In genomic region chr17:58492238-58493121, GRCh38 we compare ENCODE assay signal across 22 cellular contexts.
A peak's percentile ranks its signal among the peaks of the same experiment; 100 is the strongest.
DNase-seq lines count a peak whose midpoint lies in the region; ATAC-seq and TF ChIP-seq lines count a peak whose summit lies in the region.
"Had no signal": no experiment of that assay in that cellular context is flagged by ENCODE, and none has a peak within 500 bp of the region (broad histone marks: within the 10 kb centered on the region; RNA-seq: fewer than 3 reads in every experiment).

No MANE protein-coding gene starts in this region.

- DNase-seq in activated naive CD4-positive, alpha-beta T cell (lab: John Stamatoyannopoulos, UW): no peak
- peak; percentile 26 for DNase-seq in T-helper 2 cell treated with Interferon-gamma antibody and Interleukin-4, amounts not matched to agents 5 μg/mL and 100 μg/mL, for 36 hours (ENCODE audit: low spot score)
- DNase-seq in brain microvascular endothelial cell: peak; percentile 24
- no peak for DNase-seq in stimulated activated naive CD8-positive, alpha-beta T cell treated with anti-CD3 and anti-CD28 coated beads, Interleukin-15, Interleukin-2, amounts not matched to agents 100 U/mL and 50 U/mL, for 24 hours
- DNase-seq in NOMO-1 treated with DMSO at 0.1 percent for 48 hours (lab: John Stamatoyannopoulos, UW; ENCODE audit: unreplicated experiment): no peak
- no peak for DNase-seq in DMS153 treated with DMSO at 0.1 percent for 48 hours (lab: John Stamatoyannopoulos, UW; ENCODE audit: unreplicated experiment)
- DNase-seq: amniotic stem cell, caudate nucleus, COR-L47, H7, head of caudate nucleus, lower lobe of right lung, NCI-H1092 treated with DMSO at 0.1 percent for 48 hours, NCI-H2107, NCI-H524, nucleus accumbens, Right ventricle myocardium superior had no signal

- peak overlapping the region; percentile 59 for H3K27ac Mint-ChIP-seq in activated naive CD4-positive, alpha-beta T cell treated with anti-CD3 and anti-CD28 coated beads, Interleukin-2, amount 50 U/mL, for 24 hours
- peak overlapping the region; percentile 22 for H3K27ac Mint-ChIP-seq in T-helper 2 cell treated with Interferon-gamma antibody and Interleukin-4, amounts not matched to agents 5 μg/mL and 100 μg/mL, for 36 hours
- H3K27ac Mint-ChIP-seq: WTC11 had no signal

- H3K27me3 ChIP-seq in brain microvascular endothelial cell (replicated peaks): no peaks in the 10 kb centered on the region
- H3K27me3 ChIP-seq: right atrium auricular region had no signal

- H3K27me3 Mint-ChIP-seq in activated naive CD4-positive, alpha-beta T cell treated with anti-CD3 and anti-CD28 coated beads, Interleukin-2, amount 50 U/mL, for 24 hours: no peaks in the 10 kb centered on the region
- no peaks in the 10 kb centered on the region for H3K27me3 Mint-ChIP-seq in T-helper 2 cell treated with Interferon-gamma antibody and Interleukin-4, amounts not matched to agents 5 μg/mL and 100 μg/mL, for 36 hours (ENCODE audit: low read depth)

- no peak overlapping the region for H3K4me3 ChIP-seq in brain microvascular endothelial cell (ENCODE audit: low read depth, low read length)
- H3K4me3 ChIP-seq: lower lobe of right lung, right atrium auricular region had no signal

- peaks cover 47% of the 10 kb centered on the region for H3K36me3 ChIP-seq in brain microvascular endothelial cell (replicated peaks)

- H3K4me3 Mint-ChIP-seq in activated naive CD4-positive, alpha-beta T cell treated with anti-CD3 and anti-CD28 coated beads, Interleukin-2, amount 50 U/mL, for 24 hours: no peak overlapping the region
- H3K4me3 Mint-ChIP-seq in T-helper 2 cell treated with Interferon-gamma antibody and Interleukin-4, amounts not matched to agents 5 μg/mL and 100 μg/mL, for 36 hours: no peak overlapping the region
- H3K4me3 Mint-ChIP-seq: WTC11 had no signal

- in situ Hi-C loops in brain microvascular endothelial cell (cut with HindIII; ENCODE audit: low pct_ligation_motif_present, low sequenced_read_pairs): no loop called here

- TF ChIP-seq CTCF in brain microvascular endothelial cell (IDR thresholded peaks at IDR 0.05; ENCODE audit: low read depth, low read length, missing control alignments): no peak

- ATAC-seq in stimulated activated naive CD8-positive, alpha-beta T cell treated with anti-CD3 and anti-CD28 coated beads, Interleukin-15, Interleukin-2, amounts not matched to agents 100 U/mL and 50 U/mL, for 24 hours: peak; percentile 96
- ATAC-seq in GM21528 (IDR thresholded peaks at IDR 0.05; ENCODE audit: low FRiP score, unreplicated experiment): no peak
- ATAC-seq: lower lobe of right lung, WTC11 had no signal

- peaks cover 27% of the 10 kb centered on the region for H3K36me3 Mint-ChIP-seq in activated naive CD4-positive, alpha-beta T cell treated with anti-CD3 and anti-CD28 coated beads, Interleukin-2, amount 50 U/mL, for 24 hours
- H3K36me3 Mint-ChIP-seq in T-helper 2 cell treated with Interferon-gamma antibody and Interleukin-4, amounts not matched to agents 5 μg/mL and 100 μg/mL, for 36 hours (ENCODE audit: low read depth): peaks cover 59% of the 10 kb centered on the region

- no peak overlapping the region for H3K27ac ChIP-seq in brain microvascular endothelial cell
- H3K27ac ChIP-seq: KMS-11, lower lobe of right lung, right atrium auricular region had no signal

- no peaks in the 10 kb centered on the region for H3K9me3 Mint-ChIP-seq in activated naive CD4-positive, alpha-beta T cell treated with anti-CD3 and anti-CD28 coated beads, Interleukin-2, amount 50 U/mL, for 24 hours
- H3K9me3 Mint-ChIP-seq in T-helper 2 cell treated with Interferon-gamma antibody and Interleukin-4, amounts not matched to agents 5 μg/mL and 100 μg/mL, for 36 hours: no peaks in the 10 kb centered on the region
- H3K9me3 Mint-ChIP-seq: WTC11 had no signal

- peaks cover 17% of the 10 kb centered on the region for H3K4me1 Mint-ChIP-seq in activated naive CD4-positive, alpha-beta T cell treated with anti-CD3 and anti-CD28 coated beads, Interleukin-2, amount 50 U/mL, for 24 hours
- peaks cover 6% of the 10 kb centered on the region for H3K4me1 Mint-ChIP-seq in T-helper 2 cell treated with Interferon-gamma antibody and Interleukin-4, amounts not matched to agents 5 μg/mL and 100 μg/mL, for 36 hours (ENCODE audit: low read depth)
- H3K4me1 Mint-ChIP-seq: WTC11 had no signal

Comparison
In these comparisons a context has a peak if more than half of its experiments do, and no peak if none do; other contexts are left out.
1. DNase-seq: peak in T-helper 2 cell treated with Interferon-gamma antibody and Interleukin-4, amounts not matched to agents 5 μg/mL and 100 μg/mL, for 36 hours (single experiment) and brain microvascular endothelial cell (single experiment); none in activated naive CD4-positive, alpha-beta T cell (0 of 4), stimulated activated naive CD8-positive, alpha-beta T cell treated with anti-CD3 and anti-CD28 coated beads, Interleukin-15, Interleukin-2, amounts not matched to agents 100 U/mL and 50 U/mL, for 24 hours (single experiment), NOMO-1 treated with DMSO at 0.1 percent for 48 hours (single experiment) and DMS153 treated with DMSO at 0.1 percent for 48 hours (single experiment).